Comparison of ENCODE assay signal across 2 cellular contexts in the genomic region with DNA sequence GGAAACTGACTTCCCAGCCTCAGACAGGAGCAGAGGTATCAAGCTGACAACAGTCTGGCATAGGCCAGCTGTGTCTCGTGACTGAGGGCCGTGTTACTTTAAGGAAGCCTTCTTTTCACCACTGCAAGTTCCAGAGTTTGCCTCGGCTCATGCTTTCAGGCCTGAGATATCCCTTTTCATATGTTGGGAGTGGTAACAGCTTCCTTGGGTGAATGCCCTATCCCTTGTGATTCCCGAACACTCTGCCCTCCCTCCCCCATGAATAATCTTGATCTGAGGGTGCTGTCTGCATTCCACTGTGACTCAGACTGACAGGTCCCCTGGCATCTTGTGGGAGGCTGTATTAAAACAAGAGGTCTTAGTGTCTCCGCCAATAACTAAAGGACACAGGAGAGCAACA.
A peak's percentile ranks its signal among the peaks of the same experiment; 100 is the strongest.
TF ChIP-seq lines count a peak whose summit lies in the region.

No MANE protein-coding gene starts in this region.

TF ChIP-seq in GM23338, 12 proteins besides CTCF, POLR2A, EP300 and RAD21 (continued from another document and continues in another):
- no peak for TF ChIP-seq ZNF114 (CRISPR knock-in tag; IDR thresholded peaks at IDR 0.05)
- TF ChIP-seq STAT1 (IDR thresholded peaks at IDR 0.05; ENCODE audit: unreplicated experiment), result no peak
- no peak for TF ChIP-seq POLR2AphosphoS5 (IDR thresholded peaks at IDR 0.05; ENCODE audit: low read depth)
- TF ChIP-seq ZNF331 (CRISPR knock-in tag; IDR thresholded peaks at IDR 0.05; ENCODE audit: low read depth), result no peak
- TF ChIP-seq, protein P1, sequence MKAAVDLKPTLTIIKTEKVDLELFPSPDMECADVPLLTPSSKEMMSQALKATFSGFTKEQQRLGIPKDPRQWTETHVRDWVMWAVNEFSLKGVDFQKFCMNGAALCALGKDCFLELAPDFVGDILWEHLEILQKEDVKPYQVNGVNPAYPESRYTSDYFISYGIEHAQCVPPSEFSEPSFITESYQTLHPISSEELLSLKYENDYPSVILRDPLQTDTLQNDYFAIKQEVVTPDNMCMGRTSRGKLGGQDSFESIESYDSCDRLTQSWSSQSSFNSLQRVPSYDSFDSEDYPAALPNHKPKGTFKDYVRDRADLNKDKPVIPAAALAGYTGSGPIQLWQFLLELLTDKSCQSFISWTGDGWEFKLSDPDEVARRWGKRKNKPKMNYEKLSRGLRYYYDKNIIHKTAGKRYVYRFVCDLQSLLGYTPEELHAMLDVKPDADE (IDR thresholded peaks at IDR 0.05), result no peak
- TF ChIP-seq JUNB (IDR thresholded peaks at IDR 0.05; ENCODE audit: unreplicated experiment), result no peak
- TF ChIP-seq, protein P2, sequence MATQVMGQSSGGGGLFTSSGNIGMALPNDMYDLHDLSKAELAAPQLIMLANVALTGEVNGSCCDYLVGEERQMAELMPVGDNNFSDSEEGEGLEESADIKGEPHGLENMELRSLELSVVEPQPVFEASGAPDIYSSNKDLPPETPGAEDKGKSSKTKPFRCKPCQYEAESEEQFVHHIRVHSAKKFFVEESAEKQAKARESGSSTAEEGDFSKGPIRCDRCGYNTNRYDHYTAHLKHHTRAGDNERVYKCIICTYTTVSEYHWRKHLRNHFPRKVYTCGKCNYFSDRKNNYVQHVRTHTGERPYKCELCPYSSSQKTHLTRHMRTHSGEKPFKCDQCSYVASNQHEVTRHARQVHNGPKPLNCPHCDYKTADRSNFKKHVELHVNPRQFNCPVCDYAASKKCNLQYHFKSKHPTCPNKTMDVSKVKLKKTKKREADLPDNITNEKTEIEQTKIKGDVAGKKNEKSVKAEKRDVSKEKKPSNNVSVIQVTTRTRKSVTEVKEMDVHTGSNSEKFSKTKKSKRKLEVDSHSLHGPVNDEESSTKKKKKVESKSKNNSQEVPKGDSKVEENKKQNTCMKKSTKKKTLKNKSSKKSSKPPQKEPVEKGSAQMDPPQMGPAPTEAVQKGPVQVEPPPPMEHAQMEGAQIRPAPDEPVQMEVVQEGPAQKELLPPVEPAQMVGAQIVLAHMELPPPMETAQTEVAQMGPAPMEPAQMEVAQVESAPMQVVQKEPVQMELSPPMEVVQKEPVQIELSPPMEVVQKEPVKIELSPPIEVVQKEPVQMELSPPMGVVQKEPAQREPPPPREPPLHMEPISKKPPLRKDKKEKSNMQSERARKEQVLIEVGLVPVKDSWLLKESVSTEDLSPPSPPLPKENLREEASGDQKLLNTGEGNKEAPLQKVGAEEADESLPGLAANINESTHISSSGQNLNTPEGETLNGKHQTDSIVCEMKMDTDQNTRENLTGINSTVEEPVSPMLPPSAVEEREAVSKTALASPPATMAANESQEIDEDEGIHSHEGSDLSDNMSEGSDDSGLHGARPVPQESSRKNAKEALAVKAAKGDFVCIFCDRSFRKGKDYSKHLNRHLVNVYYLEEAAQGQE (IDR thresholded peaks at IDR 0.05; ENCODE audit: unreplicated experiment), result no peak
- no peak for TF ChIP-seq CREB1 (CRISPR knock-in tag; IDR thresholded peaks at IDR 0.05; ENCODE audit: low read depth)
- no peak for TF ChIP-seq NANOG (IDR thresholded peaks at IDR 0.05; ENCODE audit: borderline replicate concordance)
- TF ChIP-seq EZH2 (IDR thresholded peaks at IDR 0.05; ENCODE audit: low read depth, unreplicated experiment), result no peak

TF ChIP-seq in SK-N-SH, 30 proteins besides CTCF, POLR2A, EP300 and RAD21 (continued from another document):
- TF ChIP-seq TAF1 (IDR thresholded peaks at IDR 0.05; ENCODE audit: borderline replicate concordance, low read depth, low read length), result no peak
- TF ChIP-seq RXRA (IDR thresholded peaks at IDR 0.05; ENCODE audit: borderline replicate concordance, low read depth), result peak; percentile 62; the same call in 1 of the 2 replicates
- TF ChIP-seq, protein P3, sequence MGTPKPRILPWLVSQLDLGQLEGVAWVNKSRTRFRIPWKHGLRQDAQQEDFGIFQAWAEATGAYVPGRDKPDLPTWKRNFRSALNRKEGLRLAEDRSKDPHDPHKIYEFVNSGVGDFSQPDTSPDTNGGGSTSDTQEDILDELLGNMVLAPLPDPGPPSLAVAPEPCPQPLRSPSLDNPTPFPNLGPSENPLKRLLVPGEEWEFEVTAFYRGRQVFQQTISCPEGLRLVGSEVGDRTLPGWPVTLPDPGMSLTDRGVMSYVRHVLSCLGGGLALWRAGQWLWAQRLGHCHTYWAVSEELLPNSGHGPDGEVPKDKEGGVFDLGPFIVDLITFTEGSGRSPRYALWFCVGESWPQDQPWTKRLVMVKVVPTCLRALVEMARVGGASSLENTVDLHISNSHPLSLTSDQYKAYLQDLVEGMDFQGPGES (IDR thresholded peaks at IDR 0.05; ENCODE audit: low read depth, low read length), result no peak
- no peak for TF ChIP-seq MXI1 (IDR thresholded peaks at IDR 0.05; ENCODE audit: low read depth, low read length)
- no peak for TF ChIP-seq YY1 (IDR thresholded peaks at IDR 0.05; ENCODE audit: low read depth)
- TF ChIP-seq JUND (IDR thresholded peaks at IDR 0.05), result peak; percentile 81
- no peak for TF ChIP-seq ELF1 (IDR thresholded peaks at IDR 0.05)
- TF ChIP-seq, protein P4, sequence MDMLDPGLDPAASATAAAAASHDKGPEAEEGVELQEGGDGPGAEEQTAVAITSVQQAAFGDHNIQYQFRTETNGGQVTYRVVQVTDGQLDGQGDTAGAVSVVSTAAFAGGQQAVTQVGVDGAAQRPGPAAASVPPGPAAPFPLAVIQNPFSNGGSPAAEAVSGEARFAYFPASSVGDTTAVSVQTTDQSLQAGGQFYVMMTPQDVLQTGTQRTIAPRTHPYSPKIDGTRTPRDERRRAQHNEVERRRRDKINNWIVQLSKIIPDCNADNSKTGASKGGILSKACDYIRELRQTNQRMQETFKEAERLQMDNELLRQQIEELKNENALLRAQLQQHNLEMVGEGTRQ (IDR thresholded peaks at IDR 0.05; ENCODE audit: borderline replicate concordance, low read depth, low read length), result no peak
- TF ChIP-seq GATA2 (CRISPR knock-in tag; IDR thresholded peaks at IDR 0.05), result no peak
- TF ChIP-seq TEAD4 (IDR thresholded peaks at IDR 0.05; ENCODE audit: borderline replicate concordance, insufficient read depth), result peak; percentile 90
- TF ChIP-seq NFIC (IDR thresholded peaks at IDR 0.05; ENCODE audit: borderline replicate concordance), result peak; percentile 81
- TF ChIP-seq, protein P5, sequence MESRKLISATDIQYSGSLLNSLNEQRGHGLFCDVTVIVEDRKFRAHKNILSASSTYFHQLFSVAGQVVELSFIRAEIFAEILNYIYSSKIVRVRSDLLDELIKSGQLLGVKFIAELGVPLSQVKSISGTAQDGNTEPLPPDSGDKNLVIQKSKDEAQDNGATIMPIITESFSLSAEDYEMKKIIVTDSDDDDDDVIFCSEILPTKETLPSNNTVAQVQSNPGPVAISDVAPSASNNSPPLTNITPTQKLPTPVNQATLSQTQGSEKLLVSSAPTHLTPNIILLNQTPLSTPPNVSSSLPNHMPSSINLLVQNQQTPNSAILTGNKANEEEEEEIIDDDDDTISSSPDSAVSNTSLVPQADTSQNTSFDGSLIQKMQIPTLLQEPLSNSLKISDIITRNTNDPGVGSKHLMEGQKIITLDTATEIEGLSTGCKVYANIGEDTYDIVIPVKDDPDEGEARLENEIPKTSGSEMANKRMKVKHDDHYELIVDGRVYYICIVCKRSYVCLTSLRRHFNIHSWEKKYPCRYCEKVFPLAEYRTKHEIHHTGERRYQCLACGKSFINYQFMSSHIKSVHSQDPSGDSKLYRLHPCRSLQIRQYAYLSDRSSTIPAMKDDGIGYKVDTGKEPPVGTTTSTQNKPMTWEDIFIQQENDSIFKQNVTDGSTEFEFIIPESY (IDR thresholded peaks at IDR 0.05; ENCODE audit: borderline replicate concordance, low read depth), result no peak
- TF ChIP-seq RFX5 (IDR thresholded peaks at IDR 0.05; ENCODE audit: low read length), result no peak
- TF ChIP-seq, protein P6, sequence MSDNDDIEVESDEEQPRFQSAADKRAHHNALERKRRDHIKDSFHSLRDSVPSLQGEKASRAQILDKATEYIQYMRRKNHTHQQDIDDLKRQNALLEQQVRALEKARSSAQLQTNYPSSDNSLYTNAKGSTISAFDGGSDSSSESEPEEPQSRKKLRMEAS (IDR thresholded peaks at IDR 0.05; ENCODE audit: low read depth), result peak; percentile 73
- TF ChIP-seq FOXJ3 (CRISPR knock-in tag; IDR thresholded peaks at IDR 0.05), result no peak
- TF ChIP-seq, protein P7, sequence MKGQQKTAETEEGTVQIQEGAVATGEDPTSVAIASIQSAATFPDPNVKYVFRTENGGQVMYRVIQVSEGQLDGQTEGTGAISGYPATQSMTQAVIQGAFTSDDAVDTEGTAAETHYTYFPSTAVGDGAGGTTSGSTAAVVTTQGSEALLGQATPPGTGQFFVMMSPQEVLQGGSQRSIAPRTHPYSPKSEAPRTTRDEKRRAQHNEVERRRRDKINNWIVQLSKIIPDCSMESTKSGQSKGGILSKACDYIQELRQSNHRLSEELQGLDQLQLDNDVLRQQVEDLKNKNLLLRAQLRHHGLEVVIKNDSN (IDR thresholded peaks at IDR 0.05; ENCODE audit: borderline replicate concordance, low read depth), result no peak
- TF ChIP-seq NRF1 (IDR thresholded peaks at IDR 0.05; ENCODE audit: low read depth, low read length), result no peak
- TF ChIP-seq EZH2phosphoT487 (IDR thresholded peaks at IDR 0.05; ENCODE audit: borderline replicate concordance, low read depth), result no peak
- peak; percentile 61; the same call in 1 of the 2 replicates for TF ChIP-seq SIN3A (IDR thresholded peaks at IDR 0.05; ENCODE audit: borderline replicate concordance, low read depth, low read length)
- peak; percentile 82 for TF ChIP-seq FOSL2 (IDR thresholded peaks at IDR 0.05; ENCODE audit: borderline replicate concordance, low read depth)
- TF ChIP-seq MEF2A (IDR thresholded peaks at IDR 0.05; ENCODE audit: borderline replicate concordance, low read depth), result no peak
- peak; percentile 36; the same call in 1 of the 2 replicates for TF ChIP-seq POLR2AphosphoS5 (IDR thresholded peaks at IDR 0.05; ENCODE audit: low read depth, low read length)
- TF ChIP-seq FOXM1 (IDR thresholded peaks at IDR 0.05; ENCODE audit: low read depth), result no peak
- no peak for TF ChIP-seq CHD2 (IDR thresholded peaks at IDR 0.05; ENCODE audit: low read length, partially characterized antibody)
- peak; percentile 94 for TF ChIP-seq TCF12 (IDR thresholded peaks at IDR 0.05)
- no peak for TF ChIP-seq RCOR1 (IDR thresholded peaks at IDR 0.05; ENCODE audit: low read length)
- TF ChIP-seq SMC3 (IDR thresholded peaks at IDR 0.05; ENCODE audit: low read depth, low read length), result no peak
- TF ChIP-seq, protein P2 (IDR thresholded peaks at IDR 0.05; ENCODE audit: low read depth, low read length), result 0 out of 2 replicates have a peak, but pooled peaks have one; percentile 35
- TF ChIP-seq, protein P8, sequence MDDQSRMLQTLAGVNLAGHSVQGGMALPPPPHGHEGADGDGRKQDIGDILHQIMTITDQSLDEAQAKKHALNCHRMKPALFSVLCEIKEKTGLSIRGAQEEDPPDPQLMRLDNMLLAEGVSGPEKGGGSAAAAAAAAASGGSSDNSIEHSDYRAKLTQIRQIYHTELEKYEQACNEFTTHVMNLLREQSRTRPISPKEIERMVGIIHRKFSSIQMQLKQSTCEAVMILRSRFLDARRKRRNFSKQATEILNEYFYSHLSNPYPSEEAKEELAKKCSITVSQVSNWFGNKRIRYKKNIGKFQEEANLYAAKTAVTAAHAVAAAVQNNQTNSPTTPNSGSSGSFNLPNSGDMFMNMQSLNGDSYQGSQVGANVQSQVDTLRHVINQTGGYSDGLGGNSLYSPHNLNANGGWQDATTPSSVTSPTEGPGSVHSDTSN (IDR thresholded peaks at IDR 0.05), result peak; percentile 93
